Comparison of ENCODE assay signal across 8 cellular contexts in genomic region chr4:3291969-3292570, GRCh38. TPM values are rescaled to one million over a fixed set of nuclear protein-coding genes. Genes with fewer than 3 reads are reported as not detected.
DNase-seq lines count a peak whose midpoint lies in the region; ATAC-seq and TF ChIP-seq lines count a peak whose summit lies in the region.

No MANE protein-coding gene starts in this region.

- TF ChIP-seq POLR2A in esophagus muscularis mucosa (IDR thresholded peaks at IDR 0.05; ENCODE audit: low read depth): no peak

- H3K9ac ChIP-seq in mucosa of stomach (ENCODE audit: low read length): peak overlapping the region; percentile 56

- H3K4me1 ChIP-seq in esophagus muscularis mucosa: peaks cover 31 to 53% (median 49%) of the 10 kb centered on the region in 4 donors
- H3K4me1 ChIP-seq in mucosa of stomach (ENCODE audit: control insufficient read depth, insufficient read depth, low read length): peaks cover 17% of the 10 kb centered on the region
- peaks cover 1% of the 10 kb centered on the region for H3K4me1 ChIP-seq in urinary bladder (ENCODE audit: insufficient read depth)

- no peak for TF ChIP-seq CTCF in esophagus muscularis mucosa (IDR thresholded peaks at IDR 0.05)

- ATAC-seq in GM21423 (IDR thresholded peaks at IDR 0.05; ENCODE audit: unreplicated experiment): peak; percentile 11

- H3K27me3 ChIP-seq in esophagus muscularis mucosa: peaks cover 0 to 3% (median 0%) of the 10 kb centered on the region in 4 donors
- peaks cover 6% of the 10 kb centered on the region for H3K27me3 ChIP-seq in mucosa of stomach (ENCODE audit: control insufficient read depth, insufficient read depth, low read length)

- H3K4me3 ChIP-seq in esophagus muscularis mucosa: peak overlapping the region; percentile 73 to 92 (median 81)
- peak overlapping the region; percentile 23 for H3K4me3 ChIP-seq in mucosa of stomach (ENCODE audit: low read length)
- peak overlapping the region; percentile 69 for H3K4me3 ChIP-seq in urinary bladder (ENCODE audit: low read depth, low read length)

- H3K27ac ChIP-seq in esophagus muscularis mucosa (replicated peaks in 1 of 4) (peak overlapping the region; percentile 92 to 99 (median 98)), urinary bladder (ENCODE audit: low read depth) (peak overlapping the region; percentile 90)

- intact Hi-C loops in esophagus muscularis mucosa (cut with DNase I): loop anchor here (5.0 kb wide), 1 partner anchor 90 kb away; no protein-coding TSS in a partner anchor

- no peaks in the 10 kb centered on the region for H3K36me3 ChIP-seq in esophagus muscularis mucosa
- H3K36me3 ChIP-seq in mucosa of stomach (ENCODE audit: control insufficient read depth, insufficient read depth, low read length): no peaks in the 10 kb centered on the region
- H3K36me3 ChIP-seq in urinary bladder (ENCODE audit: insufficient read depth): no peaks in the 10 kb centered on the region

- DNase-seq in DMS53 (lab: John Stamatoyannopoulos, UW) (peak; percentile 97), HuH-7 (ENCODE audit: low spot score) (peak; percentile 51), esophagus muscularis mucosa (ENCODE audit: extremely low spot score) (no peak)
- DNase-seq in activated CD4-positive, CD25-positive, alpha-beta regulatory T cell treated with anti-CD3 and anti-CD28 coated beads, Interleukin-2, amount 50 U/mL, for 72 hours: peak; percentile 64
- DNase-seq in effector CD8-positive, alpha-beta T cell (lab: John Stamatoyannopoulos, UW): no peak

- TF ChIP-seq EP300 in esophagus muscularis mucosa (IDR thresholded peaks at IDR 0.05): no peak

- H3K9me3 ChIP-seq in esophagus muscularis mucosa (no peaks in the 10 kb centered on the region), mucosa of stomach (ENCODE audit: control insufficient read depth, low read length) (no peaks in the 10 kb centered on the region)

- WGBS in esophagus muscularis mucosa: 2% methylated on average over 30 of the region's 60 CpGs
- WGBS in urinary bladder: under 1% methylated on average over 60 of the region's 60 CpGs

RNA-seq across cellular contexts. Expression of gene RGS12, which starts 0.8 kb away (rescaled TPM):
- total RNA-seq in esophagus muscularis mucosa (10 to 100 TPM; 16.2 to 23.0 (median 19.2) TPM), urinary bladder (51.6 TPM)
- polyA plus RNA-seq in urinary bladder: 28.4 TPM

RNA-seq across cellular contexts. Expression of gene MSANTD1, which starts 43.1 kb away (rescaled TPM):
- total RNA-seq in esophagus muscularis mucosa (under 1 TPM; 0.06 to 0.83 (median 0.40) TPM), urinary bladder (0.85 TPM)
- 0.24 TPM for polyA plus RNA-seq in urinary bladder

Comparison
In these comparisons a context has a peak if more than half of its experiments do, and no peak if none do; other contexts are left out.
1. DNase-seq: peak in DMS53 (single experiment), HuH-7 (single experiment) and activated CD4-positive, CD25-positive, alpha-beta regulatory T cell treated with anti-CD3 and anti-CD28 coated beads, Interleukin-2, amount 50 U/mL, for 72 hours (single experiment); none in esophagus muscularis mucosa (single experiment) and effector CD8-positive, alpha-beta T cell (single experiment).
2. H3K4me3 ChIP-seq: peak in every context shown above with its lines; median percentile 81 in esophagus muscularis mucosa; 69 in urinary bladder; 23 in mucosa of stomach.